Comparison of ENCODE assay signal across 14 cellular contexts in the genomic region with DNA sequence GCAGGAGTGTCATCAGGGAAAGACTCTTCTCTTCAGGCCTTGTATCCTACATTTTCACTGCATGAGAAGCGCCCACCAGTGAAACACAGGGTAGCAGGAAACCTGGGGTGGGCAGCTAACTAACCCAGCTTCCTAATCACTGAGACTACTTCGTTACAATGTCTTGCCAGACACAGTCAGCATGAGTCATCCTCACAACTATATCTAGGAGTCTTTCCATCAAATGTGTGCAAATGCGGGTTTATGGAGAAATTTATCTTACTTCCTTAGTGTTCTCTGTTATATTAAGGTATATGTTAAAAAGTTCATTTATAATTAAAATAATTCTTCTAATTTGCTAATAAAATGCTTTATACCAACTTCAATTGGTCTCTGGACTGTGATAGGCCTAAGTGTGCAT.
A peak's percentile ranks its signal among the peaks of the same experiment; 100 is the strongest.
DNase-seq lines count a peak whose midpoint lies in the region; FAIRE-seq and TF ChIP-seq lines count a peak whose summit lies in the region.
"Had no signal": no experiment of that assay in that cellular context is flagged by ENCODE, and none has a peak within 500 bp of the region (broad histone marks: within the 10 kb centered on the region; RNA-seq: fewer than 3 reads in every experiment).

No MANE protein-coding gene starts in this region.

- no peak overlapping the region for H3K4me3 ChIP-seq in AG09309 (ENCODE audit: control insufficient read depth, low read depth, low read length)
- no peak overlapping the region for H3K4me3 ChIP-seq in astrocyte (ENCODE audit: insufficient read depth, low read depth, low read length)
- H3K4me3 ChIP-seq in HAP-1 = no peak overlapping the region

- H3K27ac ChIP-seq in astrocyte (ENCODE audit: low read depth, low read length) = no peak overlapping the region
- H3K27ac ChIP-seq: WERI-Rb-1 had no signal

- H2AFZ ChIP-seq in astrocyte (ENCODE audit: low read depth, low read length) = no peak overlapping the region

- H3K9ac ChIP-seq in astrocyte (ENCODE audit: low read length) = no peak overlapping the region

- H3K79me2 ChIP-seq in astrocyte (ENCODE audit: insufficient read depth, low read length) = peaks cover 26% of the 10 kb centered on the region

- FAIRE-seq in astrocyte (lab: Jason Lieb, UNC) = no peak
- FAIRE-seq: frontal cortex, H1 had no signal

- no peaks in the 10 kb centered on the region for H3K36me3 ChIP-seq in astrocyte (ENCODE audit: insufficient read depth, low read length)
- H3K36me3 ChIP-seq in HAP-1 (replicated peaks) = no peaks in the 10 kb centered on the region

- peaks cover 14% of the 10 kb centered on the region for H3K36me3 Mint-ChIP-seq in astrocyte (ENCODE audit: low read depth, unreplicated experiment)

- H3K4me1 Mint-ChIP-seq in astrocyte (ENCODE audit: low read depth, unreplicated experiment) = peaks cover 35% of the 10 kb centered on the region

- DNase-seq in AG09309 (ENCODE audit: low read depth) = peak; percentile 27
- peak; percentile 47 for DNase-seq in HS-5 (ENCODE audit: low read depth)
- DNase-seq in astrocyte (ENCODE audit: low read depth) = peak; percentile 77
- DNase-seq in glomerular visceral epithelial cell (ENCODE audit: extremely low spot score) = peak; percentile 19
- DNase-seq in DMS153 (lab: John Stamatoyannopoulos, UW) = no peak
- no peak for DNase-seq in NCI-H1092 treated with DMSO at 0.1 percent for 48 hours (lab: John Stamatoyannopoulos, UW)
- DNase-seq in NCI-H2196 treated with DMSO at 0.1 percent for 48 hours (lab: John Stamatoyannopoulos, UW; ENCODE audit: unreplicated experiment) = no peak
- DNase-seq in HAP-1 (ENCODE audit: low spot score in 2 of 2) = no peak
- DNase-seq: Caco-2, left colon, nephron progenitor cell, WERI-Rb-1 had no signal

- peak overlapping the region; percentile 73 for H3K27ac Mint-ChIP-seq in astrocyte (ENCODE audit: unreplicated experiment)
- H3K27ac Mint-ChIP-seq: nephron progenitor cell had no signal

- H3K9me3 ChIP-seq in astrocyte (ENCODE audit: insufficient read depth, low read depth, low read length) (no peaks in the 10 kb centered on the region), HAP-1 (no peaks in the 10 kb centered on the region)

- H3K27me3 ChIP-seq in astrocyte (ENCODE audit: insufficient read depth, low read length) = no peaks in the 10 kb centered on the region
- H3K27me3 ChIP-seq in HAP-1 (ENCODE audit: low read depth) = no peaks in the 10 kb centered on the region

- H3K4me1 ChIP-seq in astrocyte (ENCODE audit: insufficient read depth, low read length) (peaks cover 16% of the 10 kb centered on the region), HAP-1 (no peaks in the 10 kb centered on the region)

- H3K27me3 Mint-ChIP-seq in astrocyte (ENCODE audit: low read depth, unreplicated experiment) = no peaks in the 10 kb centered on the region

- no peak for TF ChIP-seq CTCF in AG09309 (IDR thresholded peaks at IDR 0.05; ENCODE audit: control insufficient read depth, insufficient read depth, low read depth, low read length, missing control alignments)
- TF ChIP-seq CTCF in astrocyte (IDR thresholded peaks at IDR 0.05; ENCODE audit: insufficient read depth, low read depth, low read length) = no peak

- peak overlapping the region; percentile 27 for H3K4me2 ChIP-seq in astrocyte (ENCODE audit: low read length)

- H3K4me3 Mint-ChIP-seq in astrocyte (ENCODE audit: unreplicated experiment) = no peak overlapping the region
- H3K4me3 Mint-ChIP-seq: nephron progenitor cell had no signal

- H4K20me1 ChIP-seq in astrocyte (ENCODE audit: insufficient read depth, low read length) = peaks cover 64% of the 10 kb centered on the region

- peaks cover 3% of the 10 kb centered on the region for H3K9me3 Mint-ChIP-seq in astrocyte (ENCODE audit: unreplicated experiment)

- in situ Hi-C loops in HAP-1 (cut with MboI; ENCODE audit: low sequenced_read_pairs) = no loop called here

Comparison
In these comparisons a context has a peak if more than half of its experiments do, and no peak if none do; other contexts are left out.
1. DNase-seq: peak in AG09309 (single experiment), HS-5 (single experiment), astrocyte (single experiment) and glomerular visceral epithelial cell (single experiment); none in DMS153 (single experiment), NCI-H1092 treated with DMSO at 0.1 percent for 48 hours (single experiment), NCI-H2196 treated with DMSO at 0.1 percent for 48 hours (single experiment) and HAP-1 (0 of 2).